In genomic region chr17:81386646-81387234, GRCh38 we compare ENCODE assay signal across 8 cellular contexts. TPM values are rescaled to one million over a fixed set of nuclear protein-coding genes. Genes with fewer than 3 reads are reported as not detected.
DNase-seq lines count a peak whose midpoint lies in the region; ATAC-seq and TF ChIP-seq lines count a peak whose summit lies in the region.

No MANE protein-coding gene starts in this region.

- H3K4me1 ChIP-seq in right cardiac atrium (ENCODE audit: control insufficient read depth, insufficient read depth, low read length), result peaks cover 15% of the 10 kb centered on the region

- H3K9me3 Mint-ChIP-seq in T-helper 1 cell treated with Interleukin-12 subunit alpha and Interleukin-12 subunit beta and Interleukin-4 antibody, amounts not matched to agents 30 μg/mL and 1 μg/mL, for 36 hours, result no peaks in the 10 kb centered on the region
- H3K9me3 Mint-ChIP-seq in activated naive CD8-positive, alpha-beta T cell treated with anti-CD3 and anti-CD28 coated beads for 36 hours, result no peaks in the 10 kb centered on the region

- H3K27me3 ChIP-seq in right cardiac atrium (ENCODE audit: control insufficient read depth, insufficient read depth), result no peaks in the 10 kb centered on the region

- no peaks in the 10 kb centered on the region for H3K9me3 ChIP-seq in right cardiac atrium (ENCODE audit: control insufficient read depth, low read length)

- peak overlapping the region; percentile 76 for H3K27ac ChIP-seq in right cardiac atrium (ENCODE audit: low read length)

- H3K36me3 Mint-ChIP-seq in T-helper 1 cell treated with Interleukin-12 subunit alpha and Interleukin-12 subunit beta and Interleukin-4 antibody, amounts not matched to agents 30 μg/mL and 1 μg/mL, for 36 hours (ENCODE audit: low read depth), result no peaks in the 10 kb centered on the region
- H3K36me3 Mint-ChIP-seq in activated naive CD8-positive, alpha-beta T cell treated with anti-CD3 and anti-CD28 coated beads for 36 hours, result no peaks in the 10 kb centered on the region

- peaks cover 38% of the 10 kb centered on the region for H3K27me3 Mint-ChIP-seq in T-helper 1 cell treated with Interleukin-12 subunit alpha and Interleukin-12 subunit beta and Interleukin-4 antibody, amounts not matched to agents 30 μg/mL and 1 μg/mL, for 36 hours (ENCODE audit: low read depth)
- H3K27me3 Mint-ChIP-seq in activated naive CD8-positive, alpha-beta T cell treated with anti-CD3 and anti-CD28 coated beads for 36 hours, result peaks cover 60% of the 10 kb centered on the region

- under 1% methylated on average over 80 of the region's 82 CpGs for WGBS in right cardiac atrium

- peak overlapping the region; percentile 59 for H3K4me3 Mint-ChIP-seq in T-helper 1 cell treated with Interleukin-12 subunit alpha and Interleukin-12 subunit beta and Interleukin-4 antibody, amounts not matched to agents 30 μg/mL and 1 μg/mL, for 36 hours
- H3K4me3 Mint-ChIP-seq in activated naive CD8-positive, alpha-beta T cell treated with anti-CD3 and anti-CD28 coated beads for 36 hours, result peak overlapping the region; percentile 72

- ATAC-seq in right cardiac atrium (peak; percentile 54 to 56), HG02623 (IDR thresholded peaks at IDR 0.05; ENCODE audit: unreplicated experiment) (no peak)

- H3K4me3 ChIP-seq in right cardiac atrium (ENCODE audit: low read length) (peak overlapping the region; percentile 66), retinal pigment epithelial cell (ENCODE audit: low read length) (peak overlapping the region; percentile 54)

- TF ChIP-seq CTCF in retinal pigment epithelial cell (conservative IDR thresholded peaks at IDR 0.05; ENCODE audit: low read depth, low read length), result no peak

- H3K4me1 Mint-ChIP-seq in T-helper 1 cell treated with Interleukin-12 subunit alpha and Interleukin-12 subunit beta and Interleukin-4 antibody, amounts not matched to agents 30 μg/mL and 1 μg/mL, for 36 hours (ENCODE audit: low read depth), result no peaks in the 10 kb centered on the region
- peaks cover 1% of the 10 kb centered on the region for H3K4me1 Mint-ChIP-seq in activated naive CD8-positive, alpha-beta T cell treated with anti-CD3 and anti-CD28 coated beads for 36 hours

- DNase-seq in T-helper 1 cell, result no peak
- peak; percentile 50 for DNase-seq in activated naive CD8-positive, alpha-beta T cell treated with anti-CD3 and anti-CD28 coated beads for 36 hours
- peak; percentile 58 to 91 (median 86) for DNase-seq in right cardiac atrium
- no peak for DNase-seq in retinal pigment epithelial cell (ENCODE audit: low read depth)
- no peak for DNase-seq in LoVo (ENCODE audit: low spot score)
- no peak for DNase-seq in KG1 (lab: John Stamatoyannopoulos, UW)

- H3K27ac Mint-ChIP-seq in T-helper 1 cell treated with Interleukin-12 subunit alpha and Interleukin-12 subunit beta and Interleukin-4 antibody, amounts not matched to agents 30 μg/mL and 1 μg/mL, for 36 hours, result no peak overlapping the region
- peak overlapping the region; percentile 72 for H3K27ac Mint-ChIP-seq in activated naive CD8-positive, alpha-beta T cell treated with anti-CD3 and anti-CD28 coated beads for 36 hours

- intact Hi-C loops in right cardiac atrium (cut with DNase I), result no loop called here

RNA-seq across cellular contexts. Expression of gene BAHCC1, which starts 8.5 kb away (rescaled TPM):
- under 1 TPM; 0.08 to 0.25 TPM for total RNA-seq in activated naive CD8-positive, alpha-beta T cell treated with anti-CD3 and anti-CD28 coated beads for 36 hours
- 10 to 100 TPM in 2 of 4 donors, 1 to 10 TPM in 2; 8.3 to 12.8 (median 9.4) TPM for total RNA-seq in right cardiac atrium
- polyA plus RNA-seq in right cardiac atrium, result 8.7 TPM

Comparison
In these comparisons a context has a peak if more than half of its experiments do, and no peak if none do; other contexts are left out.
1. DNase-seq: peak in activated naive CD8-positive, alpha-beta T cell treated with anti-CD3 and anti-CD28 coated beads for 36 hours (single experiment) and right cardiac atrium (3 of 3); none in T-helper 1 cell (0 of 5), retinal pigment epithelial cell (single experiment), LoVo (single experiment) and KG1 (single experiment).
2. RNA of gene BAHCC1, which starts 8.5 kb away (total RNA-seq): 8.3 to 12.8 TPM in right cardiac atrium; 0.08 to 0.25 TPM in activated naive CD8-positive, alpha-beta T cell treated with anti-CD3 and anti-CD28 coated beads for 36 hours; every median in the first group is over 4 times any median in the second.